In the genomic region with DNA sequence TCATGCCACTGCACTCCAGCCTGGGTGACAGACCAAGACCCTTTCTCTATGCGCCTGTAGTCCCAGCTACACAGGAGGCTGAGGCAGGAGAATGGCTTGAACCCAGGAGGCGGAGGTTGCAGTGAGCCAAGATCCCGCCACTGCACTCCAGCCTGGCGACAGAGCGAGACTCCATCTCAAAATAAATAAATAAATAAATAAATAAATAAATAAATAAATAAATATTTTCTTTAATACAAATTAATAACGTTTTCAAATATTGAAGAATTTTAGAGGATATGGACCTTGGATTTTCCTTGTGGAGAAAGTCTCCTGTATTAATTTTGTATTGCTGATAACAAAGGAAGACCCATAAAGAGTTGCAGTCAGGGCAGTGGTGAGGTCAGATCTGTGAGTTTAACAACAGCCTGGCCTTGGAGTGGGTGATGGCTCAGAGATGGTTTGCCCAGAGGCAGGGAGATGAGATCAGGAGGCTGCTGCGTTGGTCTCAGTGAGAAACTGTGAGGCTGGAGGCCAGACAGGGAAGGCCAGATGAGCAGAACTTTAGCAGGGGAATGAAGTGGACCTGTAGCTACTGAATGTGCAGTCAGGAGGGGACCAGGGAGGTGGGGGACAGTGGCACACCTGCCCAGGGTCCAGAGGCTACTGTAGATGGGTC, we compare ENCODE assay signal across 1 cellular context.
TF ChIP-seq lines count a peak whose summit lies in the region.

No MANE protein-coding gene starts in this region.

TF ChIP-seq in SK-N-SH treated with all-trans-retinoic acid at 6 μM for 48 hours, 23 proteins besides CTCF, POLR2A, EP300 and RAD21 (continued from another document):
- TF ChIP-seq PPARA (CRISPR knock-in tag; IDR thresholded peaks at IDR 0.05; ENCODE audit: borderline replicate concordance) (no peak), GLIS3 (CRISPR knock-in tag; IDR thresholded peaks at IDR 0.05) (no peak), ZNF8 (CRISPR knock-in tag; IDR thresholded peaks at IDR 0.05) (no peak)
- TF ChIP-seq, protein P1, sequence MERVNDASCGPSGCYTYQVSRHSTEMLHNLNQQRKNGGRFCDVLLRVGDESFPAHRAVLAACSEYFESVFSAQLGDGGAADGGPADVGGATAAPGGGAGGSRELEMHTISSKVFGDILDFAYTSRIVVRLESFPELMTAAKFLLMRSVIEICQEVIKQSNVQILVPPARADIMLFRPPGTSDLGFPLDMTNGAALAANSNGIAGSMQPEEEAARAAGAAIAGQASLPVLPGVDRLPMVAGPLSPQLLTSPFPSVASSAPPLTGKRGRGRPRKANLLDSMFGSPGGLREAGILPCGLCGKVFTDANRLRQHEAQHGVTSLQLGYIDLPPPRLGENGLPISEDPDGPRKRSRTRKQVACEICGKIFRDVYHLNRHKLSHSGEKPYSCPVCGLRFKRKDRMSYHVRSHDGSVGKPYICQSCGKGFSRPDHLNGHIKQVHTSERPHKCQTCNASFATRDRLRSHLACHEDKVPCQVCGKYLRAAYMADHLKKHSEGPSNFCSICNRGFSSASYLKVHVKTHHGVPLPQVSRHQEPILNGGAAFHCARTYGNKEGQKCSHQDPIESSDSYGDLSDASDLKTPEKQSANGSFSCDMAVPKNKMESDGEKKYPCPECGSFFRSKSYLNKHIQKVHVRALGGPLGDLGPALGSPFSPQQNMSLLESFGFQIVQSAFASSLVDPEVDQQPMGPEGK (CRISPR knock-in tag; IDR thresholded peaks at IDR 0.05; ENCODE audit: borderline replicate concordance): no peak
